9 cellular contexts compared by ENCODE assay signal in the genomic region with DNA sequence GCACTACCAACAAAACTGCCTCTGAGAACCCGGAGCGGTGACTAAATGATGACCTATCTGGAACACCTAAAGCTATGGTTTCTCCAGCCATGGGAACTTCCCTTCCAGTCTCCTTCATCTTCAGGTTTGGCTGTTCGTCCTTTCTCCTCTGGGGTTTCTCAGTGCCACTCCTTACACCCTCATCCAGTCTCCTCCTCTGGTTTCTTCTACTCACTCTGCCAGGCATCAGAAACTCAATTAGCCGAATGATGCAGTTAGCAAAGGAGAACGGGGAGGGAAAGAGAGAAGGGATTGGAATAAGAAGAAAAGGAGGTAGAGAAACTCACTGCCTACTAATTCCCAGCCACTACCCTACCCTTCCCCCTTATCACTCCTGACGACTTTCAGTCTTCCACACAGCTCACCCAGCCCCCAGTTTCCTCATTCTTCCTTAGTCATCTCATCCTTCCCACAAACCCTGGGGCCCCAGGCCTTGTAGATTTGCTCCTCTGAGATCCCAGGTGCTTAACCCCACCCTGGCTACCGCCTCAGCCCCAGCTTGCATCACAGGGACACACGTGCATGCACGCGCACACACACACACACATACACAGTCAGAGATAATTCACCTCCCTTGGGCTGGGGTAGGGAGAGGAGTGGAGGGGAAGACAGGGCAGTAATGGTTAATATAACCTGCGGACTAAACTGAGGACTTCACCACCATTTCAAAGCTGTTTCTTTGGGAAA. TPM values are rescaled to one million over a fixed set of nuclear protein-coding genes. Genes with fewer than 3 reads are reported as not detected.
DNase-seq lines count a peak whose midpoint lies in the region; ATAC-seq and TF ChIP-seq lines count a peak whose summit lies in the region.
"Had no signal": no experiment of that assay in that cellular context is flagged by ENCODE, and none has a peak within 500 bp of the region (broad histone marks: within the 10 kb centered on the region; RNA-seq: fewer than 3 reads in every experiment).

No MANE protein-coding gene starts in this region.

- peaks cover 13 to 60% of the 10 kb centered on the region in 2 experiments for H3K4me1 ChIP-seq in SK-N-SH (ENCODE audit: control insufficient read depth in 1 of 2, insufficient read depth in 2 of 2, low read depth in 1 of 2, low read length in 1 of 2)

- no peaks in the 10 kb centered on the region for H3K27me3 ChIP-seq in SK-N-SH (ENCODE audit: insufficient read depth)
- H3K27me3 ChIP-seq: neutrophil had no signal

- peaks cover 5% of the 10 kb centered on the region for H3K27me3 Mint-ChIP-seq in glutamatergic neuron (ENCODE audit: unreplicated experiment)

- H3K9ac ChIP-seq in SK-N-SH: peak overlapping the region; percentile 48

- H3K27ac Mint-ChIP-seq in glutamatergic neuron (ENCODE audit: unreplicated experiment): peak overlapping the region; percentile 37

- DNase-seq in SK-N-SH (no peak), glutamatergic neuron (no peak), skeletal muscle cell (ENCODE audit: low read depth) (peak; percentile 97), GM13977 (ENCODE audit: low spot score) (no peak), NCI-H510A (lab: John Stamatoyannopoulos, UW) (no peak)

- peaks cover 34% of the 10 kb centered on the region for H3K4me1 Mint-ChIP-seq in glutamatergic neuron (ENCODE audit: low read depth, unreplicated experiment)

- POLR2A ChIA-PET in SK-N-SH (lab: Yijun Ruan, JAX): no interaction called here

- no peaks in the 10 kb centered on the region for H3K9me2 ChIP-seq in SK-N-SH

- in situ Hi-C loops in GM13977 (cut with MboI; ENCODE audit: low pct_unique_long_range_greater_than_20kb, low sequenced_read_pairs, unreplicated experiment): no loop called here

- TF ChIP-seq RAD21 in SK-N-SH (IDR thresholded peaks at IDR 0.05; ENCODE audit: low read length): no peak

- peak overlapping the region; percentile 74 for H2AFZ ChIP-seq in SK-N-SH (ENCODE audit: low read depth)

- no peaks in the 10 kb centered on the region for H3K36me3 ChIP-seq in SK-N-SH (replicated peaks in 1 of 2; ENCODE audit: control insufficient read depth in 1 of 2, insufficient read depth in 2 of 2, low read length in 1 of 2)
- H3K36me3 ChIP-seq: neutrophil had no signal

- peak; percentile 31 for ATAC-seq in GM21447 (IDR thresholded peaks at IDR 0.05; ENCODE audit: unreplicated experiment)
- no peak for ATAC-seq in GM19397 (IDR thresholded peaks at IDR 0.05; ENCODE audit: unreplicated experiment)
- ATAC-seq in HG03442 (IDR thresholded peaks at IDR 0.05; ENCODE audit: unreplicated experiment): no peak

- CTCF ChIA-PET in SK-N-SH (lab: Yijun Ruan, JAX): no interaction called here

- peak in 1 of 2 experiments; percentile 49; a peak in 1 of 4 replicates for TF ChIP-seq EP300 in SK-N-SH (IDR thresholded peaks at IDR 0.05; ENCODE audit: borderline replicate concordance in 1 of 2, low read depth in 1 of 2, low read length in 1 of 2)

- H3K4me2 ChIP-seq in SK-N-SH: peak overlapping the region; percentile 64

- H3K4me3 Mint-ChIP-seq in glutamatergic neuron (ENCODE audit: unreplicated experiment): peak overlapping the region; percentile 30

- H3K79me2 ChIP-seq in SK-N-SH (ENCODE audit: insufficient read depth): peaks cover 70% of the 10 kb centered on the region

- H3K4me3 ChIP-seq in SK-N-SH (ENCODE audit: low read depth in 2 of 2, low read length in 1 of 2) (0 out of 4 replicates have a peak overlapping the region, but pooled peaks of 1 of the 2 experiments have one; percentile 1), skeletal muscle cell (ENCODE audit: low read depth, low read length) (no peak overlapping the region)

- TF ChIP-seq CTCF in SK-N-SH (IDR thresholded peaks at IDR 0.05) (no peak), glutamatergic neuron (IDR thresholded peaks at IDR 0.05; ENCODE audit: partially characterized antibody, unreplicated experiment) (no peak), GM13977 (IDR thresholded peaks at IDR 0.05; ENCODE audit: extremely low read depth, insufficient read depth, missing control alignments) (no peak)

- peak overlapping the region; percentile 74 to 87 for H3K27ac ChIP-seq in SK-N-SH (ENCODE audit: low read depth in 2 of 2, low read length in 1 of 2)
- H3K27ac ChIP-seq: neutrophil had no signal

- H3F3A ChIP-seq in SK-N-SH (replicated peaks; ENCODE audit: insufficient read depth): peaks cover 24% of the 10 kb centered on the region

- H3K9me3 ChIP-seq in SK-N-SH: no peaks in the 10 kb centered on the region
- H3K9me3 ChIP-seq: neutrophil had no signal

- H4K20me1 ChIP-seq in SK-N-SH (ENCODE audit: insufficient read depth): no peaks in the 10 kb centered on the region

- 37% methylated on average over 11 of the region's 11 CpGs for WGBS in SK-N-SH (ENCODE audit: low lambda C conversion rate)

- peaks cover 7% of the 10 kb centered on the region for H3K9me3 Mint-ChIP-seq in glutamatergic neuron (ENCODE audit: unreplicated experiment)

- H3K36me3 Mint-ChIP-seq in glutamatergic neuron (ENCODE audit: unreplicated experiment): peaks cover 9% of the 10 kb centered on the region

TF ChIP-seq in SK-N-SH, 30 proteins besides CTCF, POLR2A, EP300 and RAD21 (continues in another document):
- TF ChIP-seq RFX5 (IDR thresholded peaks at IDR 0.05; ENCODE audit: low read length) (no peak), MEF2A (IDR thresholded peaks at IDR 0.05; ENCODE audit: borderline replicate concordance, low read depth) (no peak), TAF1 (IDR thresholded peaks at IDR 0.05; ENCODE audit: borderline replicate concordance, low read depth, low read length) (no peak), JUND (IDR thresholded peaks at IDR 0.05) (peak; percentile 31; the same call in 1 of the 2 replicates), CHD2 (IDR thresholded peaks at IDR 0.05; ENCODE audit: low read length, partially characterized antibody) (no peak), TCF12 (IDR thresholded peaks at IDR 0.05) (peak; percentile 63), FOSL2 (IDR thresholded peaks at IDR 0.05; ENCODE audit: borderline replicate concordance, low read depth) (peak; percentile 58; the same call in 1 of the 2 replicates)
- TF ChIP-seq, protein P1, sequence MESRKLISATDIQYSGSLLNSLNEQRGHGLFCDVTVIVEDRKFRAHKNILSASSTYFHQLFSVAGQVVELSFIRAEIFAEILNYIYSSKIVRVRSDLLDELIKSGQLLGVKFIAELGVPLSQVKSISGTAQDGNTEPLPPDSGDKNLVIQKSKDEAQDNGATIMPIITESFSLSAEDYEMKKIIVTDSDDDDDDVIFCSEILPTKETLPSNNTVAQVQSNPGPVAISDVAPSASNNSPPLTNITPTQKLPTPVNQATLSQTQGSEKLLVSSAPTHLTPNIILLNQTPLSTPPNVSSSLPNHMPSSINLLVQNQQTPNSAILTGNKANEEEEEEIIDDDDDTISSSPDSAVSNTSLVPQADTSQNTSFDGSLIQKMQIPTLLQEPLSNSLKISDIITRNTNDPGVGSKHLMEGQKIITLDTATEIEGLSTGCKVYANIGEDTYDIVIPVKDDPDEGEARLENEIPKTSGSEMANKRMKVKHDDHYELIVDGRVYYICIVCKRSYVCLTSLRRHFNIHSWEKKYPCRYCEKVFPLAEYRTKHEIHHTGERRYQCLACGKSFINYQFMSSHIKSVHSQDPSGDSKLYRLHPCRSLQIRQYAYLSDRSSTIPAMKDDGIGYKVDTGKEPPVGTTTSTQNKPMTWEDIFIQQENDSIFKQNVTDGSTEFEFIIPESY (IDR thresholded peaks at IDR 0.05; ENCODE audit: borderline replicate concordance, low read depth): no peak
- TF ChIP-seq, protein P2, sequence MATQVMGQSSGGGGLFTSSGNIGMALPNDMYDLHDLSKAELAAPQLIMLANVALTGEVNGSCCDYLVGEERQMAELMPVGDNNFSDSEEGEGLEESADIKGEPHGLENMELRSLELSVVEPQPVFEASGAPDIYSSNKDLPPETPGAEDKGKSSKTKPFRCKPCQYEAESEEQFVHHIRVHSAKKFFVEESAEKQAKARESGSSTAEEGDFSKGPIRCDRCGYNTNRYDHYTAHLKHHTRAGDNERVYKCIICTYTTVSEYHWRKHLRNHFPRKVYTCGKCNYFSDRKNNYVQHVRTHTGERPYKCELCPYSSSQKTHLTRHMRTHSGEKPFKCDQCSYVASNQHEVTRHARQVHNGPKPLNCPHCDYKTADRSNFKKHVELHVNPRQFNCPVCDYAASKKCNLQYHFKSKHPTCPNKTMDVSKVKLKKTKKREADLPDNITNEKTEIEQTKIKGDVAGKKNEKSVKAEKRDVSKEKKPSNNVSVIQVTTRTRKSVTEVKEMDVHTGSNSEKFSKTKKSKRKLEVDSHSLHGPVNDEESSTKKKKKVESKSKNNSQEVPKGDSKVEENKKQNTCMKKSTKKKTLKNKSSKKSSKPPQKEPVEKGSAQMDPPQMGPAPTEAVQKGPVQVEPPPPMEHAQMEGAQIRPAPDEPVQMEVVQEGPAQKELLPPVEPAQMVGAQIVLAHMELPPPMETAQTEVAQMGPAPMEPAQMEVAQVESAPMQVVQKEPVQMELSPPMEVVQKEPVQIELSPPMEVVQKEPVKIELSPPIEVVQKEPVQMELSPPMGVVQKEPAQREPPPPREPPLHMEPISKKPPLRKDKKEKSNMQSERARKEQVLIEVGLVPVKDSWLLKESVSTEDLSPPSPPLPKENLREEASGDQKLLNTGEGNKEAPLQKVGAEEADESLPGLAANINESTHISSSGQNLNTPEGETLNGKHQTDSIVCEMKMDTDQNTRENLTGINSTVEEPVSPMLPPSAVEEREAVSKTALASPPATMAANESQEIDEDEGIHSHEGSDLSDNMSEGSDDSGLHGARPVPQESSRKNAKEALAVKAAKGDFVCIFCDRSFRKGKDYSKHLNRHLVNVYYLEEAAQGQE (IDR thresholded peaks at IDR 0.05; ENCODE audit: low read depth, low read length): no peak
- TF ChIP-seq, protein P3, sequence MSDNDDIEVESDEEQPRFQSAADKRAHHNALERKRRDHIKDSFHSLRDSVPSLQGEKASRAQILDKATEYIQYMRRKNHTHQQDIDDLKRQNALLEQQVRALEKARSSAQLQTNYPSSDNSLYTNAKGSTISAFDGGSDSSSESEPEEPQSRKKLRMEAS (IDR thresholded peaks at IDR 0.05; ENCODE audit: low read depth): no peak; the same call in 1 of the 2 replicates

RNA-seq across cellular contexts. Expression of a gene that starts 13.0 kb away (rescaled TPM):
- 2.8 and 3.8 TPM in 2 replicates for polyA plus RNA-seq in SK-N-SH (2012; rRNA removed)
- 2.4 and 2.7 TPM in 2 replicates for polyA plus RNA-seq in SK-N-SH (2012; cell fraction: cytosol; rRNA removed)
- 3.9 and 9.8 TPM in 2 replicates for polyA plus RNA-seq in SK-N-SH (2012; cell fraction: nucleus; rRNA removed)
- total RNA-seq in glutamatergic neuron (ENCODE audit: unreplicated experiment): 42.1 TPM

RNA-seq across cellular contexts. Expression of a gene that starts 13.3 kb away (rescaled TPM):
- 41.2 and 55.0 TPM in 2 replicates for polyA plus RNA-seq in SK-N-SH (2012; rRNA removed)
- polyA plus RNA-seq in SK-N-SH (2012; cell fraction: cytosol; rRNA removed): 58.3 and 62.7 TPM in 2 replicates
- polyA plus RNA-seq in SK-N-SH (2012; cell fraction: nucleus; rRNA removed): 20.6 and 53.6 TPM in 2 replicates
- total RNA-seq in glutamatergic neuron (ENCODE audit: unreplicated experiment): 148 TPM
